22 cellular contexts compared by ENCODE assay signal in the genomic region with DNA sequence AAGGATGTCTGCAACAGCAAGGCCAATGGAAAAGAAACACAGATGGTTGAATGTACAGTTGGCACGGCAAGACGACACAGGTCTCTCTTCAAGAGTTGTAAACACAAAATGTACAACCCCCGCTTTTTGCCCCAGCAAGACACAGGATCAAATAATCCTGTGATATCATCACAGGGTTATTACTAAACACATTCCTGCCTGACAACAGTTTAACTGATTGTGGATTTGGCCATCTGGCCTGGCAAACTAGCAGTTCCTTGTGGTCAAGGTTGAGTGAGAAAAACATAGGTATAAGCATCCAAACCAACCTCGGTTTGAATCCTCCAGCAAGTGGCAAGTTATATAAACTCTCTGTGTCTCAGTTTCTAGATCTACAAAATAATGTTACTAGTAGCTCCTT. TPM values are rescaled to one million over a fixed set of nuclear protein-coding genes. Genes with fewer than 3 reads are reported as not detected.
"Had no signal": no experiment of that assay in that cellular context is flagged by ENCODE, and none has a peak within 500 bp of the region (broad histone marks: within the 10 kb centered on the region; RNA-seq: fewer than 3 reads in every experiment).

No MANE protein-coding gene starts in this region.

- H3K4me3 ChIP-seq: breast epithelium, coronary artery, hepatocyte, lung, suprapubic skin had no signal

- H3K27me3 ChIP-seq: breast epithelium, hepatocyte, suprapubic skin had no signal

- H3K9me3 ChIP-seq: breast epithelium, suprapubic skin had no signal

- H3K27ac ChIP-seq: breast epithelium, coronary artery, hepatocyte, parathyroid adenoma, suprapubic skin had no signal

- DNase-seq: activated CD4-positive, alpha-beta T cell treated with anti-CD3 and anti-CD28 coated beads for 48 hours; activated CD4-positive, CD25-positive, alpha-beta regulatory T cell; activated CD8-positive, alpha-beta memory T cell treated with anti-CD3 and anti-CD28 coated beads, Interleukin-2, amount 50 U/mL, for 4 hours; activated CD8-positive, alpha-beta T cell treated with anti-CD3 and anti-CD28 coated beads, Interleukin-2, amount 10 ng/mL, durations not matched to agents 7 days and 5 days; activated naive CD4-positive, alpha-beta T cell treated with anti-CD3 and anti-CD28 coated beads for 36 hours; activated naive CD8-positive, alpha-beta T cell treated with anti-CD3 and anti-CD28 coated beads, Interleukin-2, amount 50 U/mL, for 24 hours; activated T-cell treated with anti-CD3 and anti-CD28 coated beads, Interleukin-2, amount 50 U/mL, for 4 hours; aorta; midbrain; retina; stimulated activated CD4-positive, alpha-beta T cell treated with anti-CD3 and anti-CD28 coated beads, Interleukin-2, amount 100 ng/mL, for 24 hours; T-cell; trophoblast cell had no signal

RNA-seq across cellular contexts. Expression of gene RNU5A-1, which starts 32.5 kb away (rescaled TPM):
- total RNA-seq: activated CD8-positive, alpha-beta T cell treated with anti-CD3 and anti-CD28 coated beads, Interleukin-2, amount 10 ng/mL, durations not matched to agents 7 days and 5 days; activated naive CD4-positive, alpha-beta T cell treated with anti-CD3 and anti-CD28 coated beads for 36 hours; activated T-cell treated with anti-CD3 and anti-CD28 coated beads, Interleukin-2, amount 50 U/mL, for 4 hours; aorta; breast epithelium; esophagus mucosa; glomerular endothelial cell; hepatocyte; lung; skeletal muscle tissue; suprapubic skin; T-cell had no signal
- polyA plus RNA-seq: aorta, hepatocyte, lung had no signal

RNA-seq across cellular contexts. Expression of gene RNU5B-1, which starts 41.2 kb away (rescaled TPM):
- total RNA-seq: activated naive CD4-positive, alpha-beta T cell treated with anti-CD3 and anti-CD28 coated beads for 36 hours; breast epithelium; glomerular endothelial cell; hepatocyte; skeletal muscle tissue; suprapubic skin had no signal
- polyA plus RNA-seq: aorta, hepatocyte, lung had no signal

RNA-seq across cellular contexts. Expression of gene CILP, which starts 52.0 kb away (rescaled TPM):
- total RNA-seq: activated naive CD4-positive, alpha-beta T cell treated with anti-CD3 and anti-CD28 coated beads for 36 hours had no signal
